Comparison of ENCODE assay signal across 11 cellular contexts in genomic region chr10:71981024-71981867, GRCh38. TPM values are rescaled to one million over a fixed set of nuclear protein-coding genes. Genes with fewer than 3 reads are reported as not detected.
DNase-seq lines count a peak whose midpoint lies in the region; ATAC-seq, FAIRE-seq and TF ChIP-seq lines count a peak whose summit lies in the region.
"Had no signal": no experiment of that assay in that cellular context is flagged by ENCODE, and none has a peak within 500 bp of the region (broad histone marks: within the 10 kb centered on the region; RNA-seq: fewer than 3 reads in every experiment).

No MANE protein-coding gene starts in this region.

- no TSS peak for BruUV-seq in mammary epithelial cell (replicated peaks; lab: Mats Ljungman, UMichigan)

- H3K4me3 Mint-ChIP-seq in activated CD4-positive, alpha-beta memory T cell treated with anti-CD3 and anti-CD28 coated beads for 36 hours, result no peak overlapping the region
- H3K4me3 Mint-ChIP-seq: natural killer cell treated with Interleukin-12 subunit alpha and Interleukin-12 subunit beta and Interleukin-15 and Interleukin-18, amount 100 ng/mL, for 72 hours had no signal

- H3K4me3 ChIP-seq in HAP-1 (no peak overlapping the region), mammary epithelial cell (replicated peaks in 1 of 3; ENCODE audit: insufficient read depth in 1 of 3, low read depth in 2 of 3, low read length in 3 of 3) (no peak overlapping the region), skin epidermis (no peak overlapping the region), small intestine (ENCODE audit: low read depth in 1 of 2, low read length in 2 of 2) (no peak overlapping the region)

- H3K9ac ChIP-seq in mammary epithelial cell (ENCODE audit: insufficient read depth, low read length), result peak overlapping the region; percentile 48

- H3K27me3 ChIP-seq in HAP-1 (ENCODE audit: low read depth), result no peaks in the 10 kb centered on the region
- no peaks in the 10 kb centered on the region for H3K27me3 ChIP-seq in mammary epithelial cell (ENCODE audit: insufficient read depth, low read length)
- H3K27me3 ChIP-seq in layer of hippocampus (ENCODE audit: control insufficient read depth, insufficient read depth, low read length), result no peaks in the 10 kb centered on the region
- H3K27me3 ChIP-seq in small intestine (ENCODE audit: control insufficient read depth in 2 of 2, insufficient read depth in 2 of 2, low read length in 2 of 2), result no peaks in the 10 kb centered on the region

- DNase-seq in HAP-1 (ENCODE audit: low spot score in 2 of 2), result peak; percentile 57 to 60
- DNase-seq in mammary epithelial cell, result peak; percentile 60
- DNase-seq in activated CD4-positive, alpha-beta memory T cell treated with anti-CD3 and anti-CD28 coated beads for 36 hours, result no peak
- DNase-seq in activated T-cell treated with anti-CD3 and anti-CD28 coated beads, Interleukin-2, amount 50 U/mL, for 1 hour, result no peak
- DNase-seq in small intestine, result no peak
- DNase-seq: cortex of kidney; stimulated activated naive CD4-positive, alpha-beta T cell had no signal

- in situ Hi-C loops in HAP-1 (cut with MboI; ENCODE audit: low sequenced_read_pairs), result no loop called here
- in situ Hi-C loops in mammary epithelial cell (cut with MboI; ENCODE audit: low sequenced_read_pairs in 2 of 2), result no loop called here

- no peak overlapping the region for H3K27ac Mint-ChIP-seq in activated CD4-positive, alpha-beta memory T cell treated with anti-CD3 and anti-CD28 coated beads for 36 hours
- H3K27ac Mint-ChIP-seq: natural killer cell treated with Interleukin-12 subunit alpha and Interleukin-12 subunit beta and Interleukin-15 and Interleukin-18, amount 100 ng/mL, for 72 hours had no signal

- no peaks in the 10 kb centered on the region for H4K20me1 ChIP-seq in mammary epithelial cell (ENCODE audit: insufficient read depth, low read length)

- peak overlapping the region; percentile 63 for H2AFZ ChIP-seq in mammary epithelial cell (ENCODE audit: low read depth, low read length)

- dilution Hi-C loops in mammary epithelial cell (cut with HindIII; ENCODE audit: low sequenced_read_pairs), result no loop called here

- WGBS in mammary epithelial cell (ENCODE audit: low coverage, missing lambda C conversion rate), result 17% methylated on average over 14 of the region's 14 CpGs
- WGBS in small intestine, 3 donors, result 64 to 85% (median 79%) methylated on average over 14 of the region's 14 CpGs

- H3K9me3 ChIP-seq in HAP-1, result no peaks in the 10 kb centered on the region
- no peaks in the 10 kb centered on the region for H3K9me3 ChIP-seq in mammary epithelial cell (replicated peaks; ENCODE audit: insufficient read depth, low read length)
- H3K9me3 ChIP-seq in small intestine (ENCODE audit: control insufficient read depth, low read depth), result no peaks in the 10 kb centered on the region

- peaks cover 99% of the 10 kb centered on the region for H3K79me2 ChIP-seq in mammary epithelial cell (ENCODE audit: insufficient read depth, low read length)

- no peaks in the 10 kb centered on the region for H3K9me3 Mint-ChIP-seq in activated CD4-positive, alpha-beta memory T cell treated with anti-CD3 and anti-CD28 coated beads for 36 hours
- H3K9me3 Mint-ChIP-seq: natural killer cell treated with Interleukin-12 subunit alpha and Interleukin-12 subunit beta and Interleukin-15 and Interleukin-18, amount 100 ng/mL, for 72 hours had no signal

- H3K27ac ChIP-seq in mammary epithelial cell (ENCODE audit: insufficient read depth, low read depth, low read length) (peak overlapping the region; percentile 68), layer of hippocampus (ENCODE audit: low read depth, low read length) (peak overlapping the region; percentile 96), skin epidermis (peak overlapping the region in 13 of 21 experiments; percentile 2 to 76 (median 43)), small intestine (ENCODE audit: low read depth in 1 of 2, low read length in 1 of 2) (no peak overlapping the region)

- no peak for ATAC-seq in HG03571 (IDR thresholded peaks at IDR 0.05; ENCODE audit: unreplicated experiment)
- ATAC-seq: natural killer cell treated with Interleukin-12 subunit alpha and Interleukin-12 subunit beta and Interleukin-15 and Interleukin-18, amount 100 ng/mL, for 72 hours had no signal

- H3K36me3 ChIP-seq in HAP-1 (replicated peaks) (no peaks in the 10 kb centered on the region), mammary epithelial cell (ENCODE audit: insufficient read depth, low read length) (peaks cover 2% of the 10 kb centered on the region), small intestine (ENCODE audit: control insufficient read depth in 2 of 2, insufficient read depth in 2 of 2, low read length in 2 of 2) (no peaks in the 10 kb centered on the region)

- POLR2A ChIA-PET in activated CD4-positive, alpha-beta memory T cell treated with anti-CD3 and anti-CD28 coated beads for 36 hours (lab: Charles Lee), result no interaction called here

- TF ChIP-seq CTCF in mammary epithelial cell (conservative IDR thresholded peaks at IDR 0.05 in 1 of 2, IDR thresholded peaks at IDR 0.05 in 1 of 2; ENCODE audit: extremely low read depth in 1 of 2, insufficient read depth in 1 of 2, low read depth in 1 of 2, low read length in 2 of 2), result no peak

- H3K4me1 ChIP-seq in HAP-1 (peaks cover 13% of the 10 kb centered on the region), mammary epithelial cell (ENCODE audit: insufficient read depth, low read length) (peaks cover 62% of the 10 kb centered on the region), small intestine (ENCODE audit: control insufficient read depth in 2 of 2, insufficient read depth in 1 of 2, low read depth in 1 of 2, low read length in 1 of 2) (peaks cover 0 to 3% of the 10 kb centered on the region in 2 donors)

- intact Hi-C loops in mammary epithelial cell (cut with micrococcal nuclease), result no loop called here
- intact Hi-C loops in activated CD4-positive, alpha-beta memory T cell treated with anti-CD3 and anti-CD28 coated beads for 36 hours (cut with micrococcal nuclease), result no loop called here

- CTCF ChIA-PET in mammary epithelial cell (lab: Charles Lee; ENCODE audit: low non-redundant PET), result no interaction called here
- CTCF ChIA-PET in activated CD4-positive, alpha-beta memory T cell treated with anti-CD3 and anti-CD28 coated beads for 36 hours (lab: Charles Lee), result no interaction called here

- H3K36me3 Mint-ChIP-seq in activated CD4-positive, alpha-beta memory T cell treated with anti-CD3 and anti-CD28 coated beads for 36 hours, result no peaks in the 10 kb centered on the region
- H3K36me3 Mint-ChIP-seq: natural killer cell treated with Interleukin-12 subunit alpha and Interleukin-12 subunit beta and Interleukin-15 and Interleukin-18, amount 100 ng/mL, for 72 hours had no signal

- FAIRE-seq in small intestine (lab: Jason Lieb, UNC), result no peak

- peaks cover 3% of the 10 kb centered on the region for H3K27me3 Mint-ChIP-seq in activated CD4-positive, alpha-beta memory T cell treated with anti-CD3 and anti-CD28 coated beads for 36 hours

- peaks cover 21% of the 10 kb centered on the region for H3K4me1 Mint-ChIP-seq in activated CD4-positive, alpha-beta memory T cell treated with anti-CD3 and anti-CD28 coated beads for 36 hours (ENCODE audit: low read depth)

- H3K4me2 ChIP-seq in mammary epithelial cell (ENCODE audit: insufficient read depth, low read depth, low read length), result peak overlapping the region; percentile 73

RNA-seq across cellular contexts. Expression of gene CHST3, which starts 17.1 kb away (rescaled TPM):
- total RNA-seq in mammary epithelial cell, result 10 to 100 TPM; 32.4 to 85.0 TPM
- polyA plus RNA-seq in mammary epithelial cell (18.1 TPM), small intestine (1 to 10 TPM in 1 of 3 donors, under 1 TPM in 2; 0.22 to 4.8 (median 0.27) TPM)
- polyA minus RNA-seq in mammary epithelial cell, result 35.7 TPM
- total RNA-seq in activated CD4-positive, alpha-beta memory T cell treated with anti-CD3 and anti-CD28 coated beads for 36 hours, result under 1 TPM; 0.19 to 0.31 TPM
- total RNA-seq: natural killer cell treated with Interleukin-12 subunit alpha and Interleukin-12 subunit beta and Interleukin-15 and Interleukin-18, amount 100 ng/mL, for 72 hours had no signal

Comparison
In these comparisons a context has a peak if more than half of its experiments do, and no peak if none do; other contexts are left out.
1. DNase-seq: peak in HAP-1 (2 of 2) and mammary epithelial cell (single experiment); none in activated CD4-positive, alpha-beta memory T cell treated with anti-CD3 and anti-CD28 coated beads for 36 hours (single experiment), activated T-cell treated with anti-CD3 and anti-CD28 coated beads, Interleukin-2, amount 50 U/mL, for 1 hour (single experiment) and small intestine (single experiment).
2. H3K27ac ChIP-seq: peak in mammary epithelial cell (single experiment), layer of hippocampus (single experiment) and skin epidermis (13 of 21); none in small intestine (0 of 2).
3. RNA of gene CHST3, which starts 17.1 kb away (total RNA-seq): 32.4 to 85.0 TPM in mammary epithelial cell; 0.19 to 0.31 TPM in activated CD4-positive, alpha-beta memory T cell treated with anti-CD3 and anti-CD28 coated beads for 36 hours; every median in the first group is over 10 times any median in the second.